10 cellular contexts compared by ENCODE assay signal in the genomic region with DNA sequence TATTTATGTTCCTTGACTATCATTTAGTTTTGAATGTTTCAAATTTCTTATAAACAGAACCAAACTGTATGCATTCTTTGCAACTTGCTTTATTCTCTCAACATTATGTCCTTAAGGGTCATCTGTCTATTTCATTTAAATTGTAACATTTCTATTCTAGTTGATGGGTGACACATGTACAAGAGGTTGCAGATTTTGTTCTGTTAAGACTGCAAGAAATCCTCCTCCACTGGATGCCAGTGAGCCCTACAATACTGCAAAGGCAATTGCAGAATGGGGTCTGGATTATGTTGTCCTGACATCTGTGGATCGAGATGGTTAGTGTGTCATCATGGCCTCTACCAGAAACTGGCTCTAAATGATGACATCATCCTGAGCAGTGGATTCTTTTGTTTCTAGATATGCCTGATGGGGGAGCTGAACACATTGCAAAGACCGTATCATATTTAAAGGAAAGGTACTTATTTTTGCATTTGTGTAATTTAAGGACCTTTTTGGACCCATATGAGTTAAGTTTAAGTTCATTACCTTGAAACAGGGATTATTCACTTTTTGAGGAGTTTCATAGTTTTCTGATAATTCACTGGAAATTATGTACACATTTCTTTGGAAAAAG. TPM values are rescaled to one million over a fixed set of nuclear protein-coding genes. Genes with fewer than 3 reads are reported as not detected.
DNase-seq lines count a peak whose midpoint lies in the region; ATAC-seq and TF ChIP-seq lines count a peak whose summit lies in the region.
"Had no signal": no experiment of that assay in that cellular context is flagged by ENCODE, and none has a peak within 500 bp of the region (broad histone marks: within the 10 kb centered on the region; RNA-seq: fewer than 3 reads in every experiment).

No MANE protein-coding gene starts in this region.

- TF ChIP-seq EP300 in neural cell (conservative IDR thresholded peaks at IDR 0.05; ENCODE audit: poor library complexity, severe bottlenecking), result no peak

- no peak overlapping the region for H2AFZ ChIP-seq in neural cell (ENCODE audit: low read depth, low read length)

- TF ChIP-seq RAD21 in neural cell (conservative IDR thresholded peaks at IDR 0.05), result no peak

- H3K36me3 ChIP-seq in neural cell (ENCODE audit: insufficient read depth, low read length), result peaks cover 7% of the 10 kb centered on the region

- H3K9me2 ChIP-seq in neural cell (ENCODE audit: insufficient read depth, low read length), result no peaks in the 10 kb centered on the region

- peak overlapping the region; percentile 26 for H3K27ac ChIP-seq in neural cell (ENCODE audit: low read length)

- H3K27me3 ChIP-seq in neural cell (ENCODE audit: insufficient read depth, low read depth, low read length), result no peaks in the 10 kb centered on the region

- H3K9ac ChIP-seq in neural cell (ENCODE audit: low read length), result no peak overlapping the region

- H3K4me2 ChIP-seq in neural cell (ENCODE audit: low read length), result no peak overlapping the region

- no peaks in the 10 kb centered on the region for H4K20me1 ChIP-seq in neural cell (ENCODE audit: insufficient read depth)

- peak; percentile 18 for TF ChIP-seq CTCF in NB4 (IDR thresholded peaks at IDR 0.05; ENCODE audit: low read depth, low read length)
- peak; percentile 18 for TF ChIP-seq CTCF in neural cell (IDR thresholded peaks at IDR 0.05; ENCODE audit: poor library complexity, severe bottlenecking)

- ATAC-seq in HG03135 (IDR thresholded peaks at IDR 0.05; ENCODE audit: unreplicated experiment), result no peak

- TF ChIP-seq POLR2A in NB4 (IDR thresholded peaks at IDR 0.05; ENCODE audit: extremely low read depth, insufficient read length), result no peak

- peak; percentile 80 for DNase-seq in GM03348 (ENCODE audit: low spot score)
- DNase-seq in NB4 (ENCODE audit: low read depth), result peak; percentile 76
- DNase-seq in astrocyte of the hippocampus (ENCODE audit: low read depth, low spot score), result peak; percentile 71
- DNase-seq in epidermal melanocyte (ENCODE audit: insufficient read length, low spot score), result no peak
- DNase-seq in UCSD-AML1 (lab: John Stamatoyannopoulos, UW; ENCODE audit: unreplicated experiment), result no peak
- DNase-seq: activated gamma-delta T cell treated with Interleukin-2 at 50 U/mL for 16 hours, NCI-H2081 treated with DMSO at 0.1 percent for 48 hours had no signal

- H3K4me3 ChIP-seq in NB4 (ENCODE audit: low read depth, low read length) (no peak overlapping the region), neural cell (ENCODE audit: low read length) (no peak overlapping the region)
- H3K4me3 ChIP-seq: lung had no signal

- no peaks in the 10 kb centered on the region for H3K79me2 ChIP-seq in neural cell (replicated peaks; ENCODE audit: insufficient read depth, low read length)

- no peaks in the 10 kb centered on the region for H3F3A ChIP-seq in neural cell (ENCODE audit: insufficient read depth, low read length, poor library complexity, severe bottlenecking)

- no peaks in the 10 kb centered on the region for H3K9me3 ChIP-seq in neural cell (ENCODE audit: low read length)

TF ChIP-seq in neural cell, 6 proteins besides CTCF, POLR2A, EP300 and RAD21:
- TF ChIP-seq POLR2AphosphoS5 (IDR thresholded peaks at IDR 0.05) (no peak), SMC3 (conservative IDR thresholded peaks at IDR 0.05; ENCODE audit: poor library complexity) (no peak), MXI1 (conservative IDR thresholded peaks at IDR 0.05; ENCODE audit: poor library complexity, severe bottlenecking) (no peak), EZH2 (IDR thresholded peaks at IDR 0.05; ENCODE audit: borderline replicate concordance, insufficient read depth, low read length, poor library complexity, severe bottlenecking) (no peak), TAF1 (IDR thresholded peaks at IDR 0.05; ENCODE audit: low read depth) (no peak), REST (IDR thresholded peaks at IDR 0.05; ENCODE audit: borderline replicate concordance) (no peak)

RNA-seq across cellular contexts. Expression of gene LIAS, which starts 6.1 kb away (rescaled TPM):
- 20.8 and 24.6 TPM in 2 replicates for polyA plus RNA-seq in neural cell
- polyA minus RNA-seq in neural cell, result 11.9 and 16.4 TPM in 2 replicates

RNA-seq across cellular contexts. Expression of gene RPL9, which starts 6.3 kb away (rescaled TPM):
- polyA plus RNA-seq in neural cell, result 5,091 and 5,676 TPM in 2 replicates
- polyA minus RNA-seq in neural cell, result 975 and 1,191 TPM in 2 replicates

RNA-seq across cellular contexts. Expression of gene KLB, which starts 58.3 kb away (rescaled TPM):
- polyA plus RNA-seq in neural cell, result not detected in 2 replicates
- polyA minus RNA-seq in neural cell, result not detected in 2 replicates

Comparison
In these comparisons a context has a peak if more than half of its experiments do, and no peak if none do; other contexts are left out.
1. DNase-seq: peak in GM03348 (single experiment), NB4 (single experiment) and astrocyte of the hippocampus (single experiment); none in epidermal melanocyte (single experiment) and UCSD-AML1 (single experiment).